ENCODE assay signal across 10 cellular contexts in genomic region chr5:137734962-137735530, GRCh38.
DNase-seq lines count a peak whose midpoint lies in the region; ATAC-seq and TF ChIP-seq lines count a peak whose summit lies in the region.
"Had no signal": no experiment of that assay in that cellular context is flagged by ENCODE, and none has a peak within 500 bp of the region (broad histone marks: within the 10 kb centered on the region; RNA-seq: fewer than 3 reads in every experiment).

No MANE protein-coding gene starts in this region.

- 0 out of 2 replicates have a peak, but pooled peaks cover 7% of the 10 kb centered on the region for H3K79me2 ChIP-seq in MM.1S (ENCODE audit: low read length)

- no peaks in the 10 kb centered on the region for H3K9me2 ChIP-seq in MM.1S (replicated peaks; ENCODE audit: insufficient read depth, low read length)

- H3K9ac ChIP-seq in MM.1S (ENCODE audit: low read length): peak overlapping the region; percentile 46; the same call in 1 of the 2 replicates

- DNase-seq in CD1c-positive myeloid dendritic cell (ENCODE audit: extremely low spot score) (peak; percentile 51), MM.1S (no peak), choroid plexus epithelial cell (ENCODE audit: low read depth) (peak; percentile 52), superior temporal gyrus (ENCODE audit: extremely low spot score) (peak; percentile 36), NCI-H1694 treated with DMSO at 0.1 percent for 48 hours (lab: John Stamatoyannopoulos, UW) (no peak)
- no peak for DNase-seq in activated CD4-positive, CD25-positive, alpha-beta regulatory T cell treated with anti-CD3 and anti-CD28 coated beads, Interleukin-2, amount 50 U/mL, for 72 hours

- H3K27ac ChIP-seq in MM.1S (ENCODE audit: low read length): peak overlapping the region; percentile 62
- H3K27ac ChIP-seq in layer of hippocampus (ENCODE audit: low read depth, low read length): peak overlapping the region; percentile 43
- H3K27ac ChIP-seq: neutrophil had no signal

- peak overlapping the region; percentile 88 for H2AFZ ChIP-seq in MM.1S (ENCODE audit: low read length)

- no peak for TF ChIP-seq CTCF in MM.1S (IDR thresholded peaks at IDR 0.05; ENCODE audit: low read length)
- no peak for TF ChIP-seq CTCF in choroid plexus epithelial cell (conservative IDR thresholded peaks at IDR 0.05; ENCODE audit: low read depth, low read length)

- H3K27me3 ChIP-seq in MM.1S (replicated peaks; ENCODE audit: insufficient read depth, low read length) (no peaks in the 10 kb centered on the region), layer of hippocampus (ENCODE audit: control insufficient read depth, insufficient read depth, low read length) (no peaks in the 10 kb centered on the region)

- H3K36me3 ChIP-seq in MM.1S (replicated peaks; ENCODE audit: insufficient read depth, low read length): no peaks in the 10 kb centered on the region
- H3K36me3 ChIP-seq: neutrophil had no signal

- peaks cover 23% of the 10 kb centered on the region for H3F3A ChIP-seq in MM.1S (ENCODE audit: insufficient read depth, low read length)

- H4K20me1 ChIP-seq in MM.1S (ENCODE audit: insufficient read depth, low read length): no peaks in the 10 kb centered on the region

- peak overlapping the region; percentile 74 for H3K4me3 ChIP-seq in MM.1S (ENCODE audit: low read length)
- H3K4me3 ChIP-seq in choroid plexus epithelial cell (ENCODE audit: low read depth, low read length): peak overlapping the region; percentile 59
- H3K4me3 ChIP-seq: K562 had no signal

- H3K9me3 ChIP-seq in MM.1S (replicated peaks; ENCODE audit: insufficient read depth, low read length): no peaks in the 10 kb centered on the region
- H3K9me3 ChIP-seq: neutrophil had no signal

- H3K4me1 ChIP-seq in MM.1S (ENCODE audit: low read length): peaks cover 34% of the 10 kb centered on the region

- H3K4me2 ChIP-seq in MM.1S (ENCODE audit: low read depth, low read length): peak overlapping the region; percentile 95

- peak; percentile 21 for ATAC-seq in GM19043 (IDR thresholded peaks at IDR 0.05; ENCODE audit: low read depth, unreplicated experiment)

Comparison
In these comparisons a context has a peak if more than half of its experiments do, and no peak if none do; other contexts are left out.
1. DNase-seq: peak in CD1c-positive myeloid dendritic cell (single experiment), choroid plexus epithelial cell (single experiment) and superior temporal gyrus (single experiment); none in MM.1S (single experiment), activated CD4-positive, CD25-positive, alpha-beta regulatory T cell treated with anti-CD3 and anti-CD28 coated beads, Interleukin-2, amount 50 U/mL, for 72 hours (single experiment) and NCI-H1694 treated with DMSO at 0.1 percent for 48 hours (single experiment).